In genomic region chr1:218344814-218345672, GRCh38 we compare ENCODE assay signal across 8 cellular contexts. TPM values are rescaled to one million over a fixed set of nuclear protein-coding genes. Genes with fewer than 3 reads are reported as not detected.
A peak's percentile ranks its signal among the peaks of the same experiment; 100 is the strongest.
DNase-seq lines count a peak whose midpoint lies in the region; ATAC-seq and TF ChIP-seq lines count a peak whose summit lies in the region.

Gene TGFB2, plus strand, starts transcription at chr1:218345336. Its CDS starts 1,366 bp downstream, at chr1:218346702.

- no peaks in the 10 kb centered on the region for H3K36me3 ChIP-seq in GM23338 (ENCODE audit: insufficient read depth)
- no peaks in the 10 kb centered on the region for H3K36me3 ChIP-seq in WERI-Rb-1
- H3K36me3 ChIP-seq in mucosa of stomach (ENCODE audit: control insufficient read depth, insufficient read depth, low read length) = no peaks in the 10 kb centered on the region
- no peaks in the 10 kb centered on the region for H3K36me3 ChIP-seq in uterus

- H3K9me3 ChIP-seq in WERI-Rb-1 (ENCODE audit: severe bottlenecking) (no peaks in the 10 kb centered on the region), mucosa of stomach (ENCODE audit: control insufficient read depth, low read length) (no peaks in the 10 kb centered on the region), uterus (no peaks in the 10 kb centered on the region)

- H3K79me2 ChIP-seq in GM23338 (replicated peaks; ENCODE audit: insufficient read depth) = no peaks in the 10 kb centered on the region

- peak within 1 kb of the TSS; percentile 100 for H3K4me2 ChIP-seq in GM23338

- H3K9me3 Mint-ChIP-seq in GM23338 = no peaks in the 10 kb centered on the region

- H3K27me3 ChIP-seq in GM23338 (ENCODE audit: insufficient read depth) = peaks cover 33% of the 10 kb centered on the region
- no peaks in the 10 kb centered on the region for H3K27me3 ChIP-seq in WERI-Rb-1 (ENCODE audit: insufficient read depth, low read depth, severe bottlenecking)
- peaks cover 35% of the 10 kb centered on the region for H3K27me3 ChIP-seq in mucosa of stomach (ENCODE audit: control insufficient read depth, insufficient read depth, low read length)
- H3K27me3 ChIP-seq in uterus = no peaks in the 10 kb centered on the region

- H3K9me2 ChIP-seq in GM23338 (ENCODE audit: insufficient read depth) = no peaks in the 10 kb centered on the region

- TF ChIP-seq POLR2A in uterus (IDR thresholded peaks at IDR 0.05) = peak; percentile 38 to 74

- peaks cover 3% of the 10 kb centered on the region; the same call in 1 of the 3 replicates for H3K36me3 Mint-ChIP-seq in GM23338 (ENCODE audit: low read depth)

- H3K4me1 Mint-ChIP-seq in GM23338 = peaks cover 24% of the 10 kb centered on the region

- ATAC-seq in GM23338 = peak; percentile 51

- peak within 1 kb of the TSS; percentile 76 for H3K9ac ChIP-seq in mucosa of stomach (ENCODE audit: low read length)

- H4K20me1 ChIP-seq in GM23338 (replicated peaks; ENCODE audit: insufficient read depth) = no peaks in the 10 kb centered on the region

- peaks cover 14% of the 10 kb centered on the region for H3K4me1 ChIP-seq in GM23338 (ENCODE audit: insufficient read depth)
- peaks cover 18% of the 10 kb centered on the region for H3K4me1 ChIP-seq in mucosa of stomach (ENCODE audit: control insufficient read depth, insufficient read depth, low read length)
- H3K4me1 ChIP-seq in uterus = no peaks in the 10 kb centered on the region

- H3K27ac Mint-ChIP-seq in GM23338 = no peak within 1 kb of the TSS

- TF ChIP-seq CTCF in GM23338 (conservative IDR thresholded peaks at IDR 0.05; ENCODE audit: low read depth in 2 of 2) (peak; percentile 15 to 29; a peak in 3 of 4 replicates), WERI-Rb-1 (IDR thresholded peaks at IDR 0.05; ENCODE audit: low read depth, low read length) (peak; percentile 22; the same call in 1 of the 2 replicates), uterus (IDR thresholded peaks at IDR 0.05) (peak in 2 of 4 experiments; percentile 1 to 6)

- H2AFZ ChIP-seq in GM23338 = peak within 1 kb of the TSS; percentile 91

- peak; percentile 22 to 32 for DNase-seq in NCI-H526 (lab: John Stamatoyannopoulos, UW)
- DNase-seq in NCI-H526 treated with DMSO at 0.1 percent for 48 hours (lab: John Stamatoyannopoulos, UW) = no peak
- peak; percentile 69 for DNase-seq in GM23338 (ENCODE audit: low spot score)
- DNase-seq in Kasumi-1 (lab: John Stamatoyannopoulos, UW) = peak; percentile 39 to 43
- DNase-seq in WERI-Rb-1 = peak; percentile 53
- peak; percentile 84 for DNase-seq in fibroblast of gingiva (ENCODE audit: low read depth)
- DNase-seq in uterus = peak; percentile 63 to 66

- intact Hi-C loops in uterus (cut with DNase I; ENCODE audit: low total_unique reads) = no loop called here

- H3K27me3 Mint-ChIP-seq in GM23338 (ENCODE audit: insufficient read depth, low read depth, poor library complexity) = peaks cover 2% of the 10 kb centered on the region

- peak within 1 kb of the TSS; percentile 85 for H3K4me3 ChIP-seq in GM23338
- peak within 1 kb of the TSS; percentile 80 for H3K4me3 ChIP-seq in WERI-Rb-1 (ENCODE audit: low read depth, low read length)
- H3K4me3 ChIP-seq in mucosa of stomach (ENCODE audit: low read length) = peak within 1 kb of the TSS; percentile 32
- peak within 1 kb of the TSS; percentile 53 to 70 for H3K4me3 ChIP-seq in uterus

- no peak within 1 kb of the TSS for H3K4me3 Mint-ChIP-seq in GM23338

- H3K27ac ChIP-seq in GM23338 (ENCODE audit: low read depth) (no peak within 1 kb of the TSS), WERI-Rb-1 (peak within 1 kb of the TSS; percentile 36), uterus (peak within 1 kb of the TSS; percentile 91 to 97)

- H3F3A ChIP-seq in GM23338 (replicated peaks; ENCODE audit: low read depth) = peaks cover 4% of the 10 kb centered on the region; the same call in 1 of the 2 replicates

TF ChIP-seq in GM23338, 12 proteins besides CTCF, POLR2A, EP300 and RAD21 (continues in another document):
- no peak for TF ChIP-seq EZH2phosphoT487 (IDR thresholded peaks at IDR 0.05; ENCODE audit: unreplicated experiment)
- no peak for TF ChIP-seq NANOG (IDR thresholded peaks at IDR 0.05; ENCODE audit: borderline replicate concordance)
- no peak for TF ChIP-seq ZNF331 (CRISPR knock-in tag; IDR thresholded peaks at IDR 0.05; ENCODE audit: low read depth)
- TF ChIP-seq EZH2 (IDR thresholded peaks at IDR 0.05; ENCODE audit: low read depth, unreplicated experiment) = no peak
- no peak for TF ChIP-seq JUNB (IDR thresholded peaks at IDR 0.05; ENCODE audit: unreplicated experiment)
- no peak for TF ChIP-seq ZNF114 (CRISPR knock-in tag; IDR thresholded peaks at IDR 0.05)
- TF ChIP-seq STAT1 (IDR thresholded peaks at IDR 0.05; ENCODE audit: unreplicated experiment) = no peak
- no peak for TF ChIP-seq ETS1 (IDR thresholded peaks at IDR 0.05)
- no peak for TF ChIP-seq POLR2AphosphoS5 (IDR thresholded peaks at IDR 0.05; ENCODE audit: low read depth)
- no peak for TF ChIP-seq REST (IDR thresholded peaks at IDR 0.05; ENCODE audit: unreplicated experiment)

RNA-seq across cellular contexts. Expression of gene TGFB2, which starts in this region (rescaled TPM):
- total RNA-seq in GM23338 (2014; rRNA removed; shearing (Covaris generic)) = 0.19 and 1.4 TPM in 2 replicates
- polyA plus RNA-seq in GM23338 (2016; fragmentation: Nextera tagmentation; extraction: Ambion mirVana) = 0.31 and 0.63 TPM in 2 replicates
- total RNA-seq in uterus = 10 to 100 TPM in 3 of 4 donors, 1 to 10 TPM in 1; 4.9 to 43.2 (median 12.0) TPM

Comparison
In these comparisons a context has a peak if more than half of its experiments do, and no peak if none do; other contexts are left out.
1. H3K4me3 ChIP-seq: peak in every context shown above with its lines; median percentile 85 in GM23338; 80 in WERI-Rb-1; 62 in uterus; 32 in mucosa of stomach.